In genomic region chr1:155071701-155072100, GRCh38 we compare ENCODE assay signal across 12 cellular contexts. TPM values are rescaled to one million over a fixed set of nuclear protein-coding genes. Genes with fewer than 3 reads are reported as not detected.
DNase-seq lines count a peak whose midpoint lies in the region; ATAC-seq and TF ChIP-seq lines count a peak whose summit lies in the region.
"Had no signal": no experiment of that assay in that cellular context is flagged by ENCODE, and none has a peak within 500 bp of the region (broad histone marks: within the 10 kb centered on the region; RNA-seq: fewer than 3 reads in every experiment).

No MANE protein-coding gene starts in this region.

- peak overlapping the region; percentile 29 to 77 for H3K4me3 Mint-ChIP-seq in stimulated activated naive B cell treated with anti-CD40 and anti-IgM and Interleukin-4, amounts not matched to agents 10 μg/mL and 1 μg/mL and 100 μg/mL, for 72 hours

- H3K4me1 ChIP-seq in SK-N-SH (ENCODE audit: control insufficient read depth in 1 of 2, insufficient read depth in 2 of 2, low read depth in 1 of 2, low read length in 1 of 2) (peaks cover 0 to 21% of the 10 kb centered on the region in 2 experiments; a peak in 1 of 4 replicates), iPS-20b (ENCODE audit: insufficient read depth, low read length) (peaks cover 18% of the 10 kb centered on the region), SJCRH30 (peaks cover 13% of the 10 kb centered on the region; the same call in 1 of the 2 replicates)

- H3K27ac ChIP-seq in SK-N-SH (ENCODE audit: low read depth in 2 of 2, low read length in 1 of 2) (no peak overlapping the region), iPS-20b (ENCODE audit: low read length) (no peak overlapping the region), SJCRH30 (no peak overlapping the region)

- no peak for ATAC-seq in SK-N-SH treated with all-trans-retinoic acid at 6 μM for 48 hours
- no peak for ATAC-seq in stimulated activated naive B cell treated with anti-CD40 and anti-IgM and Interleukin-4, amounts not matched to agents 10 μg/mL and 1 μg/mL and 100 μg/mL, for 72 hours (replicated peaks)
- no peak for ATAC-seq in HG02870 (IDR thresholded peaks at IDR 0.05; ENCODE audit: unreplicated experiment)

- H3K27me3 Mint-ChIP-seq in stimulated activated naive B cell treated with anti-CD40 and anti-IgM and Interleukin-4, amounts not matched to agents 10 μg/mL and 1 μg/mL and 100 μg/mL, for 72 hours: no peaks in the 10 kb centered on the region

- CTCF ChIA-PET in SK-N-SH (lab: Yijun Ruan, JAX): interaction anchor here (0.7 to 29.9 kb wide), 10 partner anchors 11 to 101 kb away, joined by 3 to 573 read pairs (median 5); partner anchors contain the start of genes ADAM15, DCST1, DCST2 and KRTCAP2

- DNase-seq in SK-N-SH: peak; percentile 44
- DNase-seq in SK-N-DZ (ENCODE audit: low spot score): peak; percentile 85
- DNase-seq in stimulated activated naive B cell treated with anti-CD40 and anti-IgM and Interleukin-4, amounts not matched to agents 10 μg/mL and 1 μg/mL and 100 μg/mL, for 72 hours: no peak
- DNase-seq in cerebellar cortex (ENCODE audit: low spot score): no peak
- no peak for DNase-seq in SJCRH30
- DNase-seq: MG63 had no signal

- H2AFZ ChIP-seq in SK-N-SH (ENCODE audit: low read depth): no peak overlapping the region

- H3K36me3 ChIP-seq in SK-N-SH (replicated peaks in 1 of 2; ENCODE audit: control insufficient read depth in 1 of 2, insufficient read depth in 2 of 2, low read length in 1 of 2): peaks cover 0 to 11% of the 10 kb centered on the region in 2 experiments
- H3K36me3 ChIP-seq in iPS-20b (ENCODE audit: insufficient read depth, low read depth, low read length): peaks cover 23% of the 10 kb centered on the region
- H3K36me3 ChIP-seq in SJCRH30: no peaks in the 10 kb centered on the region; the same call in 1 of the 2 replicates

- H3K9me3 ChIP-seq in SK-N-SH (no peaks in the 10 kb centered on the region), iPS-20b (ENCODE audit: insufficient read depth, low read depth, low read length) (no peaks in the 10 kb centered on the region), SJCRH30 (replicated peaks) (no peaks in the 10 kb centered on the region)
- H3K9me3 ChIP-seq: MG63 had no signal

- no peak overlapping the region for H3K4me2 ChIP-seq in SK-N-SH

- TF ChIP-seq EP300 in SK-N-SH (IDR thresholded peaks at IDR 0.05; ENCODE audit: borderline replicate concordance in 1 of 2, low read depth in 1 of 2, low read length in 1 of 2): no peak

- peak overlapping the region; percentile 1 for H3K27ac Mint-ChIP-seq in stimulated activated naive B cell treated with anti-CD40 and anti-IgM and Interleukin-4, amounts not matched to agents 10 μg/mL and 1 μg/mL and 100 μg/mL, for 72 hours

- 93% methylated on average over 14 of the region's 14 CpGs for WGBS in SK-N-SH (ENCODE audit: low lambda C conversion rate)

- TF ChIP-seq RAD21 in SK-N-SH (IDR thresholded peaks at IDR 0.05; ENCODE audit: low read length): no peak

- no peak for TF ChIP-seq CTCF in SK-N-SH (IDR thresholded peaks at IDR 0.05)

- H3K9me3 Mint-ChIP-seq in stimulated activated naive B cell treated with anti-CD40 and anti-IgM and Interleukin-4, amounts not matched to agents 10 μg/mL and 1 μg/mL and 100 μg/mL, for 72 hours: no peaks in the 10 kb centered on the region
- H3K9me3 Mint-ChIP-seq: activated naive CD4-positive, alpha-beta T cell treated with anti-CD3 and anti-CD28 coated beads, Interleukin-2, amount 50 U/mL, for 72 hours had no signal

- H3K79me2 ChIP-seq in SK-N-SH (ENCODE audit: insufficient read depth): no peaks in the 10 kb centered on the region

- H3K4me3 ChIP-seq in SK-N-SH (ENCODE audit: low read depth in 2 of 2, low read length in 1 of 2): no peak overlapping the region
- H3K4me3 ChIP-seq in iPS-20b (ENCODE audit: low read length): peak overlapping the region; percentile 77; the same call in 1 of the 2 replicates
- no peak overlapping the region for H3K4me3 ChIP-seq in SJCRH30
- H3K4me3 ChIP-seq: MG63 had no signal

- H3K9ac ChIP-seq in SK-N-SH (no peak overlapping the region), iPS-20b (ENCODE audit: low read depth, low read length) (peak overlapping the region; percentile 66; the same call in 1 of the 2 replicates)

- H4K20me1 ChIP-seq in SK-N-SH (ENCODE audit: insufficient read depth): no peaks in the 10 kb centered on the region

- no peaks in the 10 kb centered on the region for H3K27me3 ChIP-seq in SK-N-SH (ENCODE audit: insufficient read depth)
- peaks cover 45% of the 10 kb centered on the region for H3K27me3 ChIP-seq in iPS-20b (ENCODE audit: insufficient read depth, low read length)
- no peaks in the 10 kb centered on the region for H3K27me3 ChIP-seq in SJCRH30
- H3K27me3 ChIP-seq: MG63 had no signal

- POLR2A ChIA-PET in SK-N-SH (lab: Yijun Ruan, JAX): interaction anchor here (1.1 kb wide), 1 partner anchor 9 kb away, joined by 4 read pairs; no protein-coding TSS in a partner anchor

- peaks cover 3% of the 10 kb centered on the region for H3F3A ChIP-seq in SK-N-SH (replicated peaks; ENCODE audit: insufficient read depth)

- peaks cover 13 to 21% of the 10 kb centered on the region in 2 donors for H3K36me3 Mint-ChIP-seq in stimulated activated naive B cell treated with anti-CD40 and anti-IgM and Interleukin-4, amounts not matched to agents 10 μg/mL and 1 μg/mL and 100 μg/mL, for 72 hours
- H3K36me3 Mint-ChIP-seq: activated naive CD4-positive, alpha-beta T cell treated with anti-CD3 and anti-CD28 coated beads, Interleukin-2, amount 50 U/mL, for 72 hours had no signal

- no peaks in the 10 kb centered on the region for H3K9me2 ChIP-seq in SK-N-SH

- H3K4me1 Mint-ChIP-seq in stimulated activated naive B cell treated with anti-CD40 and anti-IgM and Interleukin-4, amounts not matched to agents 10 μg/mL and 1 μg/mL and 100 μg/mL, for 72 hours: peaks cover 36 to 46% of the 10 kb centered on the region in 2 donors

TF ChIP-seq in SK-N-SH, 30 proteins besides CTCF, POLR2A, EP300 and RAD21 (continues in another document):
- TF ChIP-seq USF1 (IDR thresholded peaks at IDR 0.05; ENCODE audit: borderline replicate concordance, low read depth): no peak
- no peak for TF ChIP-seq FOXJ3 (CRISPR knock-in tag; IDR thresholded peaks at IDR 0.05)

TF ChIP-seq in SK-N-SH treated with all-trans-retinoic acid at 6 μM for 48 hours, 23 proteins besides CTCF, POLR2A, EP300 and RAD21 (continues in another document):
- no peak for TF ChIP-seq CSRNP3 (CRISPR knock-in tag; IDR thresholded peaks at IDR 0.05)
- no peak for TF ChIP-seq ZNF8 (CRISPR knock-in tag; IDR thresholded peaks at IDR 0.05)
- TF ChIP-seq TOX (CRISPR knock-in tag; IDR thresholded peaks at IDR 0.05; ENCODE audit: borderline replicate concordance): no peak
- no peak for TF ChIP-seq ZNF565 (CRISPR knock-in tag; conservative IDR thresholded peaks at IDR 0.05; ENCODE audit: low read depth)
- TF ChIP-seq ISL1 (CRISPR knock-in tag; IDR thresholded peaks at IDR 0.05): no peak
- TF ChIP-seq ZFP3 (CRISPR knock-in tag; IDR thresholded peaks at IDR 0.05): no peak
- no peak for TF ChIP-seq BACH2 (CRISPR knock-in tag; IDR thresholded peaks at IDR 0.05; ENCODE audit: borderline replicate concordance)
- TF ChIP-seq ZNF70 (CRISPR knock-in tag; IDR thresholded peaks at IDR 0.05): no peak
- no peak for TF ChIP-seq TCF4 (CRISPR knock-in tag; IDR thresholded peaks at IDR 0.05; ENCODE audit: borderline replicate concordance)

RNA-seq across cellular contexts. Expression of gene EFNA3, which starts 6.9 kb away (rescaled TPM):
- polyA plus RNA-seq in SK-N-SH (2012; rRNA removed): 5.5 and 6.0 TPM in 2 replicates
- 3.2 and 4.5 TPM in 2 replicates for polyA plus RNA-seq in SK-N-SH (2012; cell fraction: cytosol; rRNA removed)
- polyA plus RNA-seq in SK-N-SH (2012; cell fraction: nucleus; rRNA removed): 4.0 and 4.7 TPM in 2 replicates
- polyA plus RNA-seq in SK-N-DZ (2014; cell fraction: cytosol; rRNA removed): 13.3 and 15.9 TPM in 2 replicates
- 10.2 and 10.5 TPM in 2 replicates for polyA plus RNA-seq in SK-N-DZ (2014; cell fraction: nucleus; rRNA removed)
- 3.5 and 4.2 TPM in 2 replicates for total RNA-seq in SJCRH30 (2014; rRNA removed; shearing (Covaris generic))

RNA-seq across cellular contexts. Expression of gene EFNA4, which starts 8.2 kb away (rescaled TPM):
- polyA plus RNA-seq in SK-N-SH (2012; rRNA removed): 15.9 and 17.7 TPM in 2 replicates
- 10.7 and 13.4 TPM in 2 replicates for polyA plus RNA-seq in SK-N-SH (2012; cell fraction: cytosol; rRNA removed)
- polyA plus RNA-seq in SK-N-SH (2012; cell fraction: nucleus; rRNA removed): 13.1 and 14.8 TPM in 2 replicates
- polyA plus RNA-seq in SK-N-DZ (2014; cell fraction: cytosol; rRNA removed): 12.7 and 13.3 TPM in 2 replicates
- polyA plus RNA-seq in SK-N-DZ (2014; cell fraction: nucleus; rRNA removed): 9.2 and 10.1 TPM in 2 replicates
- total RNA-seq in SJCRH30 (2014; rRNA removed; shearing (Covaris generic)): 15.3 and 17.8 TPM in 2 replicates

RNA-seq across cellular contexts. Expression of gene ADAM15, which starts 20.6 kb away (rescaled TPM):
- 60.1 and 64.1 TPM in 2 replicates for polyA plus RNA-seq in SK-N-SH (2012; rRNA removed)
- 20.4 and 37.5 TPM in 2 replicates for polyA plus RNA-seq in SK-N-SH (2012; cell fraction: cytosol; rRNA removed)
- polyA plus RNA-seq in SK-N-SH (2012; cell fraction: nucleus; rRNA removed): 106 and 138 TPM in 2 replicates
- polyA plus RNA-seq in SK-N-DZ (2014; cell fraction: cytosol; rRNA removed): 55.4 and 55.5 TPM in 2 replicates
- polyA plus RNA-seq in SK-N-DZ (2014; cell fraction: nucleus; rRNA removed): 227 and 243 TPM in 2 replicates
- 16.9 and 18.3 TPM in 2 replicates for total RNA-seq in SJCRH30 (2014; rRNA removed; shearing (Covaris generic))

RNA-seq across cellular contexts. Expression of gene DCST1, which starts 38.1 kb away (rescaled TPM):
- not detected in 2 replicates for polyA plus RNA-seq in SK-N-SH (2012; rRNA removed)
- polyA plus RNA-seq in SK-N-SH (2012; cell fraction: cytosol; rRNA removed): not detected in 2 replicates
- polyA plus RNA-seq in SK-N-SH (2012; cell fraction: nucleus; rRNA removed): 0.06 and 0.16 TPM in 2 replicates
- 0.05 TPM in 1 of 2 replicates, not detected in the other for polyA plus RNA-seq in SK-N-DZ (2014; cell fraction: cytosol; rRNA removed)
- not detected in 2 replicates for polyA plus RNA-seq in SK-N-DZ (2014; cell fraction: nucleus; rRNA removed)
- not detected in 2 replicates for total RNA-seq in SJCRH30 (2014; rRNA removed; shearing (Covaris generic))
- total RNA-seq: fibroblast of villous mesenchyme, pulmonary artery endothelial cell had no signal

RNA-seq across cellular contexts. Expression of gene DCST2, which starts 38.1 kb away (rescaled TPM):
- 0.76 and 1.1 TPM in 2 replicates for polyA plus RNA-seq in SK-N-SH (2012; rRNA removed)
- polyA plus RNA-seq in SK-N-SH (2012; cell fraction: cytosol; rRNA removed): 0.13 and 0.31 TPM in 2 replicates
- polyA plus RNA-seq in SK-N-SH (2012; cell fraction: nucleus; rRNA removed): 8.7 and 9.6 TPM in 2 replicates
- polyA plus RNA-seq in SK-N-DZ (2014; cell fraction: cytosol; rRNA removed): 0.28 TPM in 1 of 2 replicates, not detected in the other
- 0.19 and 2.3 TPM in 2 replicates for polyA plus RNA-seq in SK-N-DZ (2014; cell fraction: nucleus; rRNA removed)
- total RNA-seq in SJCRH30 (2014; rRNA removed; shearing (Covaris generic)): not detected in 2 replicates
- total RNA-seq: fibroblast of villous mesenchyme had no signal

Comparison
In these comparisons a context has a peak if more than half of its experiments do, and no peak if none do; other contexts are left out.
1. DNase-seq: peak in SK-N-SH (single experiment) and SK-N-DZ (single experiment); none in stimulated activated naive B cell treated with anti-CD40 and anti-IgM and Interleukin-4, amounts not matched to agents 10 μg/mL and 1 μg/mL and 100 μg/mL, for 72 hours (single experiment), cerebellar cortex (single experiment) and SJCRH30 (0 of 2).